Comparison of ENCODE assay signal across 13 cellular contexts in the genomic region with DNA sequence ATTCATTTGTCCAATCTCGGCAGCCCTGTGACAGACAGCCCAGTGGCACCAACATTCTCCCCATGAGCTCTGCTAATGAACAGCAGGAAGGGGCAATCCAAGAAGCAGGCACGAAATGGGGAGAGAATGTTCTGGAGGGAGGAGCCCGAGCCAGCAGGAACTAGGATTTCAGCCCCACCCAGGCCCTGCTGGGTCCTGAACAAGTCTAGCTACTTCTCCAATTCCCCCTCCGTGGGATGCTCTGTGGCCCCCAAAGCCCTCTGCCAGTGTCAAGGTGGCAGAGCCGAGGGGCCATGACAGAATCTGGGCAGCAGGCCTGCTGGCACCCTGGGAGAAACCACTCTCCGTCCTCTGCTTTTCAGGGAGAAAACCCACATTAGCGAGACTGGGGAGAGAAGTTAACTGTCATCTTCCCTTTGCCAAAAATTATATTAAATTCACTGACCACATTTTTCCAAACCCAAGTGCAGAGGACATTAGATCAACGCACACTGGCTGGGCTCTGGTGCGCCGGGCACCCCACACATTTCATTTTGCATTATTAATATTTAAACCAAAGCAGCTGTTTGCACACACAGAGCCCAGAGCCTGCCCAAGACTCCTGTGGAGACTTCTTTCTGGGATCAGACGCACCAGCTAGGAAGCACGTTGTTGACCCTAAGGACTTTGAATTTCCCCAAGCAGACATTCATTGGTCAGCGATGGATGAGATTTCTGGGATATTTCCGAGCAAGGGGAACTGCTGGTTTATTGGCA.
A peak's percentile ranks its signal among the peaks of the same experiment; 100 is the strongest.
DNase-seq lines count a peak whose midpoint lies in the region; ATAC-seq, FAIRE-seq and TF ChIP-seq lines count a peak whose summit lies in the region.
"Had no signal": no experiment of that assay in that cellular context is flagged by ENCODE, and none has a peak within 500 bp of the region (broad histone marks: within the 10 kb centered on the region; RNA-seq: fewer than 3 reads in every experiment).

No MANE protein-coding gene starts in this region.

- no peak overlapping the region for H3K4me3 Mint-ChIP-seq in dendritic cell treated with granulocyte-macrophage colony-stimulating factor and Interleukin-4, amounts not matched to agents 40 ng/mL and 50 ng/mL, for 4 days
- no peak overlapping the region for H3K4me3 Mint-ChIP-seq in stimulated activated naive CD8-positive, alpha-beta T cell treated with anti-CD3 and anti-CD28 coated beads, Interleukin-15, amount 100 ng/mL, for 72 hours

- H3K27ac ChIP-seq in small intestine (ENCODE audit: low read depth in 1 of 2, low read length in 1 of 2): peak overlapping the region in 1 of 2 donors; percentile 28
- no peak overlapping the region for H3K27ac ChIP-seq in prostate gland
- H3K27ac ChIP-seq: parathyroid adenoma had no signal

- no peak for TF ChIP-seq POLR2A in lower leg skin (IDR thresholded peaks at IDR 0.05)
- TF ChIP-seq POLR2A in prostate gland (IDR thresholded peaks at IDR 0.05): no peak

- intact Hi-C loops in dendritic cell treated with granulocyte-macrophage colony-stimulating factor and Interleukin-4, amounts not matched to agents 40 ng/mL and 50 ng/mL, for 4 days (cut with micrococcal nuclease): no loop called here
- intact Hi-C loops in lower leg skin (cut with DNase I; ENCODE audit: low total_unique reads): no loop called here
- intact Hi-C loops in prostate gland (cut with DNase I): loop anchor here (5.0 to 10.0 kb wide), 4 partner anchors 35 to 117 kb away; a partner anchor contains a TSS

- H3K4me3 ChIP-seq in lower leg skin (ENCODE audit: low read depth, poor library complexity, severe bottlenecking) (no peak overlapping the region), small intestine (ENCODE audit: low read depth in 1 of 2, low read length in 2 of 2) (no peak overlapping the region), prostate gland (no peak overlapping the region)
- H3K4me3 ChIP-seq: BLaER1 treated with 17β-estradiol and CSF1 and Interleukin-3, amounts not matched to agents 10 nM and 100 nM had no signal

- H3K36me3 ChIP-seq in small intestine (ENCODE audit: control insufficient read depth in 2 of 2, insufficient read depth in 2 of 2, low read length in 2 of 2) (no peaks in the 10 kb centered on the region), prostate gland (no peaks in the 10 kb centered on the region)
- H3K36me3 ChIP-seq: BLaER1 treated with 17β-estradiol and CSF1 and Interleukin-3, amounts not matched to agents 10 nM and 100 nM had no signal

- H3K27me3 ChIP-seq in small intestine (ENCODE audit: control insufficient read depth in 2 of 2, insufficient read depth in 2 of 2, low read length in 2 of 2) (no peaks in the 10 kb centered on the region), prostate gland (replicated peaks; ENCODE audit: insufficient read depth) (no peaks in the 10 kb centered on the region)
- H3K27me3 ChIP-seq: BLaER1 treated with 17β-estradiol and CSF1 and Interleukin-3, amounts not matched to agents 10 nM and 100 nM had no signal

- H3K27me3 Mint-ChIP-seq in dendritic cell treated with granulocyte-macrophage colony-stimulating factor and Interleukin-4, amounts not matched to agents 40 ng/mL and 50 ng/mL, for 4 days: peaks cover 16% of the 10 kb centered on the region
- no peaks in the 10 kb centered on the region for H3K27me3 Mint-ChIP-seq in stimulated activated naive CD8-positive, alpha-beta T cell treated with anti-CD3 and anti-CD28 coated beads, Interleukin-15, amount 100 ng/mL, for 72 hours

- H3K4me1 ChIP-seq in small intestine (ENCODE audit: control insufficient read depth in 2 of 2, insufficient read depth in 1 of 2, low read depth in 1 of 2, low read length in 1 of 2) (peaks cover 3 to 5% of the 10 kb centered on the region in 2 donors), prostate gland (replicated peaks) (no peaks in the 10 kb centered on the region)
- H3K4me1 ChIP-seq: parathyroid adenoma had no signal

- H3K9me3 ChIP-seq in small intestine (ENCODE audit: control insufficient read depth, low read depth) (no peaks in the 10 kb centered on the region), prostate gland (no peaks in the 10 kb centered on the region)
- H3K9me3 ChIP-seq: BLaER1 treated with 17β-estradiol and CSF1 and Interleukin-3, amounts not matched to agents 10 nM and 100 nM had no signal

- FAIRE-seq in small intestine (lab: Jason Lieb, UNC): no peak

- no peak for ATAC-seq in HG03571 (IDR thresholded peaks at IDR 0.05; ENCODE audit: unreplicated experiment)
- no peak for ATAC-seq in HG02763 (IDR thresholded peaks at IDR 0.05; ENCODE audit: unreplicated experiment)
- no peak for ATAC-seq in stimulated activated naive CD8-positive, alpha-beta T cell treated with anti-CD3 and anti-CD28 coated beads, Interleukin-15, amount 100 ng/mL, for 72 hours

- H3K9me3 Mint-ChIP-seq in dendritic cell treated with granulocyte-macrophage colony-stimulating factor and Interleukin-4, amounts not matched to agents 40 ng/mL and 50 ng/mL, for 4 days: no peaks in the 10 kb centered on the region
- H3K9me3 Mint-ChIP-seq in stimulated activated naive CD8-positive, alpha-beta T cell treated with anti-CD3 and anti-CD28 coated beads, Interleukin-15, amount 100 ng/mL, for 72 hours: no peaks in the 10 kb centered on the region

- WGBS in lower leg skin, 2 donors: 35 to 40% methylated on average over 14 of the region's 14 CpGs
- 24 to 40% (median 28%) methylated on average over 14 of the region's 14 CpGs for WGBS in small intestine, 3 donors
- whole genome bisulfite sequencing in prostate gland: 39% methylated on average over 14 of the region's 14 CpGs

- DNase-seq in GM03348 (ENCODE audit: low spot score) (peak; percentile 67), lower leg skin (ENCODE audit: low spot score in 2 of 2) (peak; percentile 51 to 91), small intestine (peak; percentile 29), prostate gland (ENCODE audit: low spot score) (no peak)
- DNase-seq in stimulated activated naive CD8-positive, alpha-beta T cell treated with anti-CD3 and anti-CD28 coated beads, Interleukin-15, amount 100 ng/mL, for 72 hours: no peak
- DNase-seq: activated T-cell treated with anti-CD3 and anti-CD28 coated beads, Interleukin-2, amount 50 U/mL, for 48 hours; NCI-H2029; OCI-M1 had no signal

- H3K36me3 Mint-ChIP-seq in dendritic cell treated with granulocyte-macrophage colony-stimulating factor and Interleukin-4, amounts not matched to agents 40 ng/mL and 50 ng/mL, for 4 days (ENCODE audit: low read depth): no peaks in the 10 kb centered on the region

- peak overlapping the region; percentile 81 for H3K27ac Mint-ChIP-seq in dendritic cell treated with granulocyte-macrophage colony-stimulating factor and Interleukin-4, amounts not matched to agents 40 ng/mL and 50 ng/mL, for 4 days
- no peak overlapping the region for H3K27ac Mint-ChIP-seq in stimulated activated naive CD8-positive, alpha-beta T cell treated with anti-CD3 and anti-CD28 coated beads, Interleukin-15, amount 100 ng/mL, for 72 hours

- H3K4me1 Mint-ChIP-seq in dendritic cell treated with granulocyte-macrophage colony-stimulating factor and Interleukin-4, amounts not matched to agents 40 ng/mL and 50 ng/mL, for 4 days (ENCODE audit: low read depth): peaks cover 41% of the 10 kb centered on the region
- no peaks in the 10 kb centered on the region for H3K4me1 Mint-ChIP-seq in stimulated activated naive CD8-positive, alpha-beta T cell treated with anti-CD3 and anti-CD28 coated beads, Interleukin-15, amount 100 ng/mL, for 72 hours

- TF ChIP-seq CTCF in lower leg skin (IDR thresholded peaks at IDR 0.05) (no peak), prostate gland (IDR thresholded peaks at IDR 0.05) (no peak)

Comparison
In these comparisons a context has a peak if more than half of its experiments do, and no peak if none do; other contexts are left out.
1. DNase-seq: peak in GM03348 (single experiment), lower leg skin (2 of 2) and small intestine (single experiment); none in prostate gland (single experiment) and stimulated activated naive CD8-positive, alpha-beta T cell treated with anti-CD3 and anti-CD28 coated beads, Interleukin-15, amount 100 ng/mL, for 72 hours (0 of 2).